In the genomic region with DNA sequence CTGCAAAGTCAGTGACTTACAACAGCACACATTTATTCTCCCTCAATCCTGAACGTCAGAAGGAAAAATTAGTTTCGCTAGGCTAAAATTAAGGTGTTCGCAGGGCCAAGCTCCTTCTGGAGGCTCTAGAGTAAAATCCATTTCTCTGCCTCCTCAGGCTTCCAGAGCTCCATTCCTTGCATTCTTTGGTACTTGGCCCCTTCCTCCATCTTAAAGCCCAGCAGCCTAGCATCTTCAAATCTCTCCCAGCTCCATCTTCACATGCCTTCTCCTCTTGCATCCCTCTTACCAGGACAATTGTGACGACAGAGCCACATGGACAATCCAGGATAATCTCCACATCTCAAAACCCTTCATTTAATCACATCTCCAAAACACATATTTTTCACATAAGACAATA, we compare ENCODE assay signal across 1 cellular context.
TF ChIP-seq lines count a peak whose summit lies in the region.

No MANE protein-coding gene starts in this region.

TF ChIP-seq in H1, 55 proteins besides CTCF, POLR2A, EP300 and RAD21:
- TF ChIP-seq BRCA1 (IDR thresholded peaks at IDR 0.05; ENCODE audit: low read depth, low read length): no peak
- TF ChIP-seq TEAD4 (IDR thresholded peaks at IDR 0.05; ENCODE audit: low read depth, low read length): 0 out of 2 replicates have a peak, but pooled peaks have one; percentile 32
- TF ChIP-seq GABPA (IDR thresholded peaks at IDR 0.05; ENCODE audit: borderline replicate concordance, insufficient read depth, low read length): no peak
